In genomic region chr15:40090774-40091455, GRCh38 we compare ENCODE assay signal across 1 cellular context.
TF ChIP-seq lines count a peak whose summit lies in the region.

No MANE protein-coding gene starts in this region.

TF ChIP-seq in H1, 55 proteins besides CTCF, POLR2A, EP300 and RAD21:
- no peak for TF ChIP-seq ATF2 (IDR thresholded peaks at IDR 0.05; ENCODE audit: low read length)
- no peak for TF ChIP-seq CBX8 (IDR thresholded peaks at IDR 0.05; ENCODE audit: borderline replicate concordance, low read depth, low read length)
- TF ChIP-seq KDM1A (IDR thresholded peaks at IDR 0.05; ENCODE audit: borderline replicate concordance, low read length) = no peak
- TF ChIP-seq POLR2AphosphoS5 (IDR thresholded peaks at IDR 0.05; ENCODE audit: low read depth, low read length) = no peak
- TF ChIP-seq ZNF274 (IDR thresholded peaks at IDR 0.05; ENCODE audit: borderline replicate concordance, extremely low read depth, low read length) = no peak
- TF ChIP-seq FOSL1 (IDR thresholded peaks at IDR 0.05; ENCODE audit: insufficient read depth, low read depth, low read length) = no peak
- TF ChIP-seq JUN (IDR thresholded peaks at IDR 0.05; ENCODE audit: low read depth, low read length) = no peak
- no peak for TF ChIP-seq CBX5 (IDR thresholded peaks at IDR 0.05; ENCODE audit: low read depth, low read length)
- no peak for TF ChIP-seq PHF8 (conservative IDR thresholded peaks at IDR 0.05; ENCODE audit: low read depth, low read length)
- TF ChIP-seq MAFK (IDR thresholded peaks at IDR 0.05; ENCODE audit: low read depth, low read length) = no peak
- TF ChIP-seq TCF12 (IDR thresholded peaks at IDR 0.05; ENCODE audit: low read depth, low read length) = no peak
- TF ChIP-seq TEAD4 (IDR thresholded peaks at IDR 0.05; ENCODE audit: low read depth, low read length) = no peak
- no peak for TF ChIP-seq NRF1 (IDR thresholded peaks at IDR 0.05; ENCODE audit: low read depth, low read length)
- TF ChIP-seq CTBP2 (IDR thresholded peaks at IDR 0.05; ENCODE audit: borderline replicate concordance, insufficient read depth, insufficient read length, low read length) = no peak
- TF ChIP-seq YY1 (IDR thresholded peaks at IDR 0.05; ENCODE audit: low read depth, low read length) = no peak
